In the genomic region with DNA sequence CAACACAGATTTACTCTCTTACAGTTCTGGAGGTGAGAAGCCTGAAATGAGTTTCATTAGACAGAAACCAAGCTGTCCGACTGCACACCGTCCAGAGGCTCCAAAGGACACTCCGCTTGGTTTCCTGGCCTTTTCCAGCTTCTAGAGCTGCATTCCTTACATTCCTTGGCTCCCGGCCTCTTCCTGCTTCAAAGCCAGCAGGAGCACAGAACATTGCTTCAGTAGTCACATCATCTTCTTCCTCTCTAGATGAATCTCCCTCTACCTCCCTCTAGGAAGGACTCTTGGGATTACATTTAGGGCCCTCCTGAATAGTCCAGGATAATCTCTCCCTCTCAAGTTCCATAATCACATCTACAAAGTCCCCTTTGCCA, we compare ENCODE assay signal across 10 cellular contexts.
DNase-seq lines count a peak whose midpoint lies in the region; ATAC-seq and TF ChIP-seq lines count a peak whose summit lies in the region.
"Had no signal": no experiment of that assay in that cellular context is flagged by ENCODE, and none has a peak within 500 bp of the region (broad histone marks: within the 10 kb centered on the region; RNA-seq: fewer than 3 reads in every experiment).

No MANE protein-coding gene starts in this region.

- H3K27me3 ChIP-seq in brain microvascular endothelial cell (replicated peaks) (no peaks in the 10 kb centered on the region), kidney epithelial cell (ENCODE audit: control insufficient read depth, insufficient read depth, low read length) (no peaks in the 10 kb centered on the region)

- ATAC-seq in left colon: no peak
- ATAC-seq in HG02588 (IDR thresholded peaks at IDR 0.05; ENCODE audit: unreplicated experiment): no peak

- TF ChIP-seq CTCF in brain microvascular endothelial cell (IDR thresholded peaks at IDR 0.05; ENCODE audit: low read depth, low read length, missing control alignments): peak; percentile 66
- peak; percentile 49 for TF ChIP-seq CTCF in kidney epithelial cell (IDR thresholded peaks at IDR 0.05; ENCODE audit: insufficient read depth, low read length, poor library complexity, severe bottlenecking)

- in situ Hi-C loops in brain microvascular endothelial cell (cut with HindIII; ENCODE audit: low pct_ligation_motif_present, low sequenced_read_pairs): no loop called here

- peak overlapping the region; percentile 53 for H3K27ac ChIP-seq in brain microvascular endothelial cell

- intact Hi-C loops in left colon (cut with DNase I, micrococcal nuclease): loop anchor here in 1 of 2 donors (10.0 kb wide), 1 partner anchor 652 kb away; no protein-coding TSS in a partner anchor

- H3K4me3 ChIP-seq in brain microvascular endothelial cell (ENCODE audit: low read depth, low read length): no peak overlapping the region
- no peak overlapping the region for H3K4me3 ChIP-seq in kidney epithelial cell (ENCODE audit: low read depth, low read length)

- H3K36me3 ChIP-seq in brain microvascular endothelial cell (replicated peaks): no peaks in the 10 kb centered on the region
- H3K36me3 ChIP-seq in kidney epithelial cell (ENCODE audit: control insufficient read depth, insufficient read depth, low read length): no peaks in the 10 kb centered on the region

- DNase-seq in A172 (ENCODE audit: low spot score): peak; percentile 98
- DNase-seq in HS-5 (ENCODE audit: low read depth): peak; percentile 61
- DNase-seq in brain microvascular endothelial cell: peak; percentile 82
- DNase-seq in kidney epithelial cell (ENCODE audit: low read depth): peak; percentile 77
- no peak for DNase-seq in left colon
- no peak for DNase-seq in NCI-H1436 treated with DMSO at 0.1 percent for 48 hours (lab: John Stamatoyannopoulos, UW)
- no peak for DNase-seq in NCI-H510A (lab: John Stamatoyannopoulos, UW)
- DNase-seq: activated naive CD8-positive, alpha-beta T cell treated with anti-CD3 and anti-CD28 coated beads, Interleukin-2, amount 10 ng/mL, durations not matched to agents 7 days and 5 days; CD4-positive, CD25-positive, alpha-beta regulatory T cell had no signal

Comparison
In these comparisons a context has a peak if more than half of its experiments do, and no peak if none do; other contexts are left out.
1. DNase-seq: peak in A172 (single experiment), HS-5 (single experiment), brain microvascular endothelial cell (single experiment) and kidney epithelial cell (single experiment); none in left colon (0 of 2), NCI-H1436 treated with DMSO at 0.1 percent for 48 hours (single experiment) and NCI-H510A (single experiment).